Comparison of ENCODE assay signal across 15 cellular contexts in genomic region chr1:41500781-41501518, GRCh38. TPM values are rescaled to one million over a fixed set of nuclear protein-coding genes. Genes with fewer than 3 reads are reported as not detected.
DNase-seq lines count a peak whose midpoint lies in the region; ATAC-seq and TF ChIP-seq lines count a peak whose summit lies in the region.
"Had no signal": no experiment of that assay in that cellular context is flagged by ENCODE, and none has a peak within 500 bp of the region (broad histone marks: within the 10 kb centered on the region; RNA-seq: fewer than 3 reads in every experiment).

No MANE protein-coding gene starts in this region.

- H4K20me1 ChIP-seq in Karpas-422 (ENCODE audit: insufficient read depth, low read depth, low read length) = no peaks in the 10 kb centered on the region

- peak; percentile 49 for DNase-seq in NCI-H82 (lab: John Stamatoyannopoulos, UW)
- DNase-seq in NCI-H82 treated with DMSO at 0.1 percent for 48 hours (lab: John Stamatoyannopoulos, UW; ENCODE audit: unreplicated experiment) = no peak
- DNase-seq in colonic mucosa = no peak
- no peak for DNase-seq in upper lobe of right lung
- no peak for DNase-seq in activated effector memory CD4-positive, alpha-beta T cell treated with anti-CD3 and anti-CD28 coated beads, Interleukin-2, amount 50 U/mL, for 16 hours
- no peak for DNase-seq in Karpas-422
- DNase-seq: caudate nucleus, NCI-H446 treated with DMSO at 0.1 percent for 48 hours, nucleus accumbens had no signal

- no peaks in the 10 kb centered on the region for H3K27me3 ChIP-seq in colonic mucosa
- no peaks in the 10 kb centered on the region for H3K27me3 ChIP-seq in mucosa of stomach (ENCODE audit: control insufficient read depth, insufficient read depth, low read length)
- no peaks in the 10 kb centered on the region for H3K27me3 ChIP-seq in upper lobe of right lung
- no peaks in the 10 kb centered on the region for H3K27me3 ChIP-seq in Karpas-422 (ENCODE audit: low read length)

- no peaks in the 10 kb centered on the region for H3K9me2 ChIP-seq in Karpas-422 (replicated peaks; ENCODE audit: insufficient read depth, low read length)

- ATAC-seq in upper lobe of right lung (no peak), GM19351 (IDR thresholded peaks at IDR 0.05; ENCODE audit: unreplicated experiment) (no peak)
- ATAC-seq: activated CD4-positive, CD25-positive, alpha-beta regulatory T cell treated with anti-CD3 and anti-CD28 coated beads, Interleukin-2, amount 50 U/mL, for 24 hours; SK-N-SH treated with all-trans-retinoic acid at 6 μM for 48 hours had no signal

- H3K36me3 ChIP-seq in colonic mucosa (no peaks in the 10 kb centered on the region), mucosa of stomach (ENCODE audit: control insufficient read depth, insufficient read depth, low read length) (no peaks in the 10 kb centered on the region), upper lobe of right lung (no peaks in the 10 kb centered on the region), Karpas-422 (ENCODE audit: insufficient read depth, low read length) (no peaks in the 10 kb centered on the region)

- peak overlapping the region in 1 of 2 donors; percentile 79 for H3K9ac ChIP-seq in colonic mucosa (ENCODE audit: low read depth in 2 of 2, low read length in 2 of 2)
- peak overlapping the region; percentile 40 for H3K9ac ChIP-seq in mucosa of stomach (ENCODE audit: low read length)
- H3K9ac ChIP-seq in Karpas-422 (ENCODE audit: low read length) = no peak overlapping the region

- H3K4me3 ChIP-seq in colonic mucosa (no peak overlapping the region), mucosa of stomach (ENCODE audit: low read length) (no peak overlapping the region), upper lobe of right lung (no peak overlapping the region), Karpas-422 (ENCODE audit: low read length) (no peak overlapping the region)

- no peaks in the 10 kb centered on the region for H3K79me2 ChIP-seq in Karpas-422 (ENCODE audit: low read length)

- peaks cover 15% of the 10 kb centered on the region for H3K4me1 ChIP-seq in colonic mucosa
- peaks cover 68% of the 10 kb centered on the region for H3K4me1 ChIP-seq in mucosa of stomach (ENCODE audit: control insufficient read depth, insufficient read depth, low read length)
- H3K4me1 ChIP-seq in upper lobe of right lung = peaks cover 39% of the 10 kb centered on the region
- H3K4me1 ChIP-seq in Karpas-422 (ENCODE audit: low read length) = peaks cover 3% of the 10 kb centered on the region

- TF ChIP-seq CTCF in colonic mucosa (IDR thresholded peaks at IDR 0.05) (no peak), upper lobe of right lung (IDR thresholded peaks at IDR 0.05) (no peak)

- intact Hi-C loops in colonic mucosa (cut with DNase I) = no loop called here
- intact Hi-C loops in upper lobe of right lung (cut with DNase I) = no loop called here

- H3K27ac ChIP-seq in colonic mucosa (peak overlapping the region; percentile 78), upper lobe of right lung (peak overlapping the region; percentile 30), Karpas-422 (ENCODE audit: low read length) (no peak overlapping the region)

- H3K4me2 ChIP-seq in Karpas-422 (ENCODE audit: low read depth, low read length, poor library complexity, severe bottlenecking) = no peak overlapping the region

- no peak overlapping the region for H2AFZ ChIP-seq in Karpas-422 (ENCODE audit: low read length)

- H3K9me3 ChIP-seq in colonic mucosa = no peaks in the 10 kb centered on the region
- no peaks in the 10 kb centered on the region for H3K9me3 ChIP-seq in mucosa of stomach (ENCODE audit: control insufficient read depth, low read length)
- no peaks in the 10 kb centered on the region for H3K9me3 ChIP-seq in upper lobe of right lung
- H3K9me3 ChIP-seq in Karpas-422 (ENCODE audit: low read length) = no peaks in the 10 kb centered on the region

RNA-seq across cellular contexts. Expression of gene EDN2, which starts 16.5 kb away (rescaled TPM):
- 10 to 100 TPM in 1 of 2 donors, 1 to 10 TPM in 1; 3.3 to 13.5 TPM for total RNA-seq in colonic mucosa
- total RNA-seq in upper lobe of right lung = not detected
- not detected in 2 replicates for total RNA-seq in Karpas-422 (2014; rRNA removed; shearing (Covaris generic); ENCODE audit: low replicate concordance)
- total RNA-seq: fibroblast of lung, M059J had no signal
